In genomic region chr12:123029550-123029949, GRCh38 we compare ENCODE assay signal across 24 cellular contexts.
"Had no signal": no experiment of that assay in that cellular context is flagged by ENCODE, and none has a peak within 500 bp of the region (broad histone marks: within the 10 kb centered on the region; RNA-seq: fewer than 3 reads in every experiment).

No MANE protein-coding gene starts in this region.

- H3K4me3 ChIP-seq: breast epithelium had no signal

- ATAC-seq: activated T-helper 17 cell treated with anti-CD3 and anti-CD28 coated beads, Interleukin-2, amount 50 U/mL, for 72 hours; PC-3; T-helper 17 cell had no signal

- H3K4me3 Mint-ChIP-seq: activated B cell treated with CpG ODN at 0.5 μM for 24 hours; activated CD4-positive, alpha-beta T cell treated with anti-CD3 and anti-CD28 coated beads, Interleukin-2, amount 10 ng/mL, durations not matched to agents 24 days and 14 days; activated naive CD4-positive, alpha-beta T cell treated with anti-CD3 and anti-CD28 coated beads for 36 hours; activated naive CD8-positive, alpha-beta T cell treated with anti-CD3 and anti-CD28 coated beads, Interleukin-2, amount 10 ng/mL, durations not matched to agents 7 days and 5 days; activated T-helper 17 cell treated with anti-CD3 and anti-CD28 coated beads, Interleukin-2, amount 50 U/mL, for 72 hours; T-helper 17 cell had no signal

- H3K27ac ChIP-seq: breast epithelium had no signal

- H3K27me3 Mint-ChIP-seq: activated B cell treated with CpG ODN at 0.5 μM for 24 hours; activated CD4-positive, alpha-beta T cell treated with anti-CD3 and anti-CD28 coated beads, Interleukin-2, amount 10 ng/mL, durations not matched to agents 24 days and 14 days; activated naive CD8-positive, alpha-beta T cell treated with anti-CD3 and anti-CD28 coated beads, Interleukin-2, amount 10 ng/mL, durations not matched to agents 7 days and 5 days; activated T-helper 17 cell treated with anti-CD3 and anti-CD28 coated beads, Interleukin-2, amount 50 U/mL, for 72 hours; T-helper 17 cell had no signal

- H3K9me3 Mint-ChIP-seq: activated B cell treated with CpG ODN at 0.5 μM for 24 hours; activated CD4-positive, alpha-beta T cell treated with anti-CD3 and anti-CD28 coated beads, Interleukin-2, amount 10 ng/mL, durations not matched to agents 24 days and 14 days; activated naive CD4-positive, alpha-beta T cell treated with anti-CD3 and anti-CD28 coated beads for 36 hours; activated naive CD8-positive, alpha-beta T cell treated with anti-CD3 and anti-CD28 coated beads, Interleukin-2, amount 10 ng/mL, durations not matched to agents 7 days and 5 days; activated T-helper 17 cell treated with anti-CD3 and anti-CD28 coated beads, Interleukin-2, amount 50 U/mL, for 72 hours had no signal

- H3K4me1 ChIP-seq: breast epithelium had no signal

- H3K27me3 ChIP-seq: breast epithelium had no signal

- H3K36me3 ChIP-seq: breast epithelium had no signal

- DNase-seq: activated B cell treated with CpG ODN at 0.5 μM for 24 hours; activated CD4-positive, alpha-beta T cell treated with anti-CD3 and anti-CD28 coated beads for 1 hour; activated CD4-positive, alpha-beta T cell treated with anti-CD3 and anti-CD28 coated beads, Interleukin-2, amount 10 ng/mL, durations not matched to agents 24 days and 14 days; activated CD4-positive, alpha-beta T cell treated with anti-CD3 and anti-CD28 coated beads, Interleukin-2, amount 50 U/mL, for 48 hours; activated gamma-delta T cell; activated naive CD4-positive, alpha-beta T cell treated with anti-CD3 and anti-CD28 coated beads for 36 hours; activated naive CD8-positive, alpha-beta T cell treated with anti-CD3 and anti-CD28 coated beads, Interleukin-2, amount 10 ng/mL, durations not matched to agents 7 days and 5 days; activated T-cell treated with anti-CD3 and anti-CD28 coated beads for 4 hours; activated T-cell treated with anti-CD3 and anti-CD28 coated beads, Interleukin-2, amount 50 U/mL, for 48 hours; caudate nucleus; Karpas-422; MM.1S; NCI-H1105; NCI-H1436 treated with DMSO at 0.1 percent for 48 hours; NCI-H187; NCI-H2081; NCI-H446; NCI-H524; PC-3; SHP77 treated with DMSO at 0.1 percent for 48 hours; T-helper 17 cell; T-helper 9 cell had no signal

- H3K27ac Mint-ChIP-seq: activated B cell treated with CpG ODN at 0.5 μM for 24 hours; activated CD4-positive, alpha-beta T cell treated with anti-CD3 and anti-CD28 coated beads, Interleukin-2, amount 10 ng/mL, durations not matched to agents 24 days and 14 days; activated naive CD4-positive, alpha-beta T cell treated with anti-CD3 and anti-CD28 coated beads for 36 hours; activated naive CD8-positive, alpha-beta T cell treated with anti-CD3 and anti-CD28 coated beads, Interleukin-2, amount 10 ng/mL, durations not matched to agents 7 days and 5 days; activated T-helper 17 cell treated with anti-CD3 and anti-CD28 coated beads, Interleukin-2, amount 50 U/mL, for 72 hours; T-helper 17 cell had no signal

- H3K9me3 ChIP-seq: breast epithelium had no signal
